26 cellular contexts compared by ENCODE assay signal in the genomic region with DNA sequence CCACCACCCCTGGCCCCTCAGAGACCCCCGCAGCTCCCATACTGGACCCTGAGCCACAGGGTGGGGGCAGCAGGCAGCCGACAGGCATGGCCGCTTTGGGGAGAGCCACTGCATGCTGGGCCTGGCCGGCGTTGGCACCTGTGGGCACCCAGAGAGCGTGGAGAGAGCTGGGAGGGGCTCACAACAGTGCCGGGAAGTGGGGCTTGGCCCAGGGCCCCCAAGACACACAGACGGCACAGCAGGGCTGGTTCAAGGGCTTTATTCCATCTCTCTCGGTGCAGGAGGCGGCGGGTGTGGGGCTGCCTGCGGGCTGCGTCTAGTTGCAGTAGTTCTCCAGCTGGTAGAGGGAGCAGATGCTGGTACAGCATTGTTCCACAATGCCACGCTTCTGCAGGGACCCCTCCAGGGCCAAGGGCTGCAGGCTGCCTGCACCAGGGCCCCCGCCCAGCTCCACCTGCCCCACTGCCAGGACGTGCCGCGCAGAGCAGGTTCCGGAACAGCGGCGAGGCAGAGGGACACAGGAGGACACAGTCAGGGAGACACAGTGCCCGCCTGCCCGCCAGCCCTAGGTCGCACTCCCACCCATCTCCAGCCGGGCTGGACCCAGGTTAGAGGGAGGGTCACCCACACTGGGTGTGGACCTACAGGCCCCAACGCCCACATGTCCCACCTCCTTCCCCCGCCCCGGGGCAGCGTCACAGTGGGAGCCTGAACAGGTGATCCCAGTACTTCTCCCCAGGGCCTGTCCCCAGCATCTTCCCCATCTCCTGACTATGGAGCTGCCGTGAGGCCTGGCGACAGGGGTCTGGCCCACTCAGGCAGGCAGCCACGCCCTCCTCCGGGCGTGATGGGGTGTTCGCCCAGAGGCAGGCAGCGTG. TPM values are rescaled to one million over a fixed set of nuclear protein-coding genes. Genes with fewer than 3 reads are reported as not detected.
DNase-seq lines count a peak whose midpoint lies in the region; FAIRE-seq and TF ChIP-seq lines count a peak whose summit lies in the region.
"Had no signal": no experiment of that assay in that cellular context is flagged by ENCODE, and none has a peak within 500 bp of the region (broad histone marks: within the 10 kb centered on the region; RNA-seq: fewer than 3 reads in every experiment).

No MANE protein-coding gene starts in this region.

- no peaks in the 10 kb centered on the region for H3K23me2 ChIP-seq in H1 (ENCODE audit: low read depth, low read length)

- H4K12ac ChIP-seq in trophoblast cell (ENCODE audit: low read depth, low read length): no peak overlapping the region

- H3K23ac ChIP-seq in H1 (ENCODE audit: insufficient read length) (no peak overlapping the region), neuronal stem cell (ENCODE audit: low read depth, low read length, poor library complexity) (peak overlapping the region; percentile 91), trophoblast cell (ENCODE audit: low read length) (no peak overlapping the region)

- H2BK15ac ChIP-seq in H1 (ENCODE audit: low read length) (no peak overlapping the region), neuronal stem cell (ENCODE audit: low read length) (peak overlapping the region; percentile 19)

- H2BK120ac ChIP-seq in H1 (replicated peaks; ENCODE audit: low read depth, low read length): no peak overlapping the region
- no peak overlapping the region for H2BK120ac ChIP-seq in neuronal stem cell (ENCODE audit: low read depth, low read length)
- H2BK120ac ChIP-seq in trophoblast cell (ENCODE audit: insufficient read depth, low read length, poor library complexity): no peak overlapping the region

- peaks cover 0 to 3% of the 10 kb centered on the region in 2 experiments for H4K20me1 ChIP-seq in H1 (replicated peaks in 1 of 2; ENCODE audit: control insufficient read depth in 1 of 2, insufficient read depth in 2 of 2, low read length in 2 of 2)

- H3K79me1 ChIP-seq in H1 (ENCODE audit: low read depth, low read length) (no peaks in the 10 kb centered on the region), neuronal stem cell (ENCODE audit: low read depth, low read length) (no peaks in the 10 kb centered on the region), trophoblast cell (ENCODE audit: low read length) (no peaks in the 10 kb centered on the region)

- no peak for TF ChIP-seq EP300 in H1 (IDR thresholded peaks at IDR 0.05; ENCODE audit: borderline replicate concordance in 1 of 2, low read depth in 2 of 2, low read length in 2 of 2)

- H3K4ac ChIP-seq in H1 (replicated peaks; ENCODE audit: insufficient read length, low read depth, low read length) (no peak overlapping the region), neuronal stem cell (ENCODE audit: low read length) (peak overlapping the region; percentile 23), trophoblast cell (ENCODE audit: low read depth, low read length) (no peak overlapping the region)

- H3K9me3 ChIP-seq in HEK293 (ENCODE audit: control insufficient read depth, insufficient read depth, low read depth, low read length) (no peaks in the 10 kb centered on the region), H1 (ENCODE audit: insufficient read depth in 2 of 2, low read depth in 1 of 2, low read length in 1 of 2) (no peaks in the 10 kb centered on the region), neuronal stem cell (replicated peaks in 1 of 2; ENCODE audit: control insufficient read depth in 2 of 2, insufficient read depth in 1 of 2, low read depth in 1 of 2, low read length in 2 of 2) (no peaks in the 10 kb centered on the region), trophoblast cell (ENCODE audit: insufficient read depth, low read depth, low read length) (no peaks in the 10 kb centered on the region)
- H3K9me3 ChIP-seq: A549; BE2C; BLaER1 treated with 17β-estradiol and CSF1 and Interleukin-3, amounts not matched to agents 10 nM and 100 nM had no signal

- TF ChIP-seq RAD21 in H1 (IDR thresholded peaks at IDR 0.05 in 1 of 2, conservative IDR thresholded peaks at IDR 0.05 in 1 of 2; ENCODE audit: low read depth in 2 of 2, low read length in 2 of 2): no peak

- H2BK20ac ChIP-seq in H1 (ENCODE audit: low read length): no peak overlapping the region

- no peaks in the 10 kb centered on the region; a peak in 2 of 7 replicates for H3K27me3 ChIP-seq in H1 (replicated peaks in 1 of 4; ENCODE audit: control insufficient read depth in 3 of 4, extremely low read depth in 1 of 4, insufficient read depth in 3 of 4, low read length in 3 of 4)
- H3K27me3 ChIP-seq in neuronal stem cell (ENCODE audit: control insufficient read depth in 3 of 3, insufficient read depth in 3 of 3, low read depth in 1 of 3, low read length in 3 of 3): peaks cover 0 to 12% (median 0%) of the 10 kb centered on the region in 3 experiments
- H3K27me3 ChIP-seq in trophoblast cell (ENCODE audit: insufficient read depth, low read length): no peaks in the 10 kb centered on the region
- H3K27me3 ChIP-seq: BE2C had no signal

- H3K14ac ChIP-seq in H1 (ENCODE audit: insufficient read length): no peak overlapping the region
- peak overlapping the region; percentile 82 for H3K14ac ChIP-seq in neuronal stem cell (ENCODE audit: low read length)
- H3K14ac ChIP-seq in trophoblast cell (ENCODE audit: low read length): no peak overlapping the region

- no peak overlapping the region for H3K56ac ChIP-seq in H1 (replicated peaks; ENCODE audit: insufficient read length, low read depth, low read length)

- POLR2A ChIA-PET in HEK293 (lab: Yijun Ruan, JAX) (no interaction called here), H1 (lab: Charles Lee; ENCODE audit: partially characterized antibody) (interaction anchor here (1.0 kb wide), 1 partner anchor 8 kb away, joined by 3 read pairs; no protein-coding TSS in a partner anchor)

- no peak overlapping the region for H4K5ac ChIP-seq in H1 (ENCODE audit: insufficient read length, low read depth, low read length)

- H3K79me2 ChIP-seq in H1 (ENCODE audit: control insufficient read depth in 1 of 2, insufficient read depth in 2 of 2, low read length in 2 of 2) (no peaks in the 10 kb centered on the region), trophoblast cell (ENCODE audit: control insufficient read depth, insufficient read depth, low read length, poor library complexity) (no peaks in the 10 kb centered on the region)

- H3K4me1 ChIP-seq in HEK293 (ENCODE audit: control insufficient read depth, insufficient read depth, low read length) (no peaks in the 10 kb centered on the region), H1 (replicated peaks in 1 of 4; ENCODE audit: control insufficient read depth in 3 of 4, insufficient read depth in 4 of 4, low read length in 3 of 4) (peaks cover 0 to 2% (median 0%) of the 10 kb centered on the region in 4 experiments; a peak in 1 of 7 replicates), neuronal stem cell (ENCODE audit: control insufficient read depth in 2 of 2, insufficient read depth in 1 of 2, low read depth in 1 of 2, low read length in 2 of 2) (peaks cover 0 to 1% of the 10 kb centered on the region in 2 donors), trophoblast cell (ENCODE audit: control insufficient read depth in 1 of 2, insufficient read depth in 2 of 2, low read length in 2 of 2) (no peaks in the 10 kb centered on the region)
- H3K4me1 ChIP-seq: A549 had no signal

- no peak for TF ChIP-seq POLR2A in H1 (IDR thresholded peaks at IDR 0.05; ENCODE audit: control extremely low read depth in 1 of 2, low read depth in 2 of 2, low read length in 2 of 2)

- H2BK12ac ChIP-seq in H1 (ENCODE audit: low read depth, low read length): no peak overlapping the region
- H2BK12ac ChIP-seq in neuronal stem cell (ENCODE audit: low read length): peak overlapping the region; percentile 30
- no peak overlapping the region for H2BK12ac ChIP-seq in trophoblast cell (ENCODE audit: low read length)

- H4K8ac ChIP-seq in H1 (ENCODE audit: extremely low read depth, insufficient read depth, low read length) (no peak overlapping the region), neuronal stem cell (ENCODE audit: low read depth, low read length) (peak overlapping the region; percentile 65), trophoblast cell (ENCODE audit: low read depth, low read length) (no peak overlapping the region)

- WGBS in H1 (ENCODE audit: extremely low coverage in 1 of 2, insufficient coverage in 1 of 2, insufficient read length in 1 of 2, insufficient replicate concordance in 2 of 2, low coverage in 1 of 2, low lambda C conversion rate in 2 of 2, missing lambda C conversion rate in 1 of 2), 2 experiments: 91% methylated on average over 30 of the region's 36 CpGs; no CpG with 5 or more reads in 1 of the 2 experiments
- WGBS in neuronal stem cell (ENCODE audit: extremely low coverage in 2 of 2, insufficient read length in 2 of 2, insufficient replicate concordance in 1 of 2), 2 donors: no CpG with 5 or more reads among the region's 36 CpGs
- no CpG with 5 or more reads among the region's 36 CpGs for WGBS in trophoblast cell (ENCODE audit: extremely low coverage, insufficient coverage, insufficient read length)

- CTCF ChIA-PET in HEK293 (lab: Yijun Ruan, JAX) (interaction anchor here (0.6 to 0.8 kb wide), 3 partner anchors 32 to 513 kb away, joined by 3 to 5 read pairs (median 3); no protein-coding TSS in a partner anchor), H1 (lab: Charles Lee; ENCODE audit: partially characterized antibody) (interaction anchor here (1.0 to 20.6 kb wide), 11 partner anchors 6 to 508 kb away, joined by 3 to 551 read pairs (median 232); partner anchors contain the start of genes INS, LSP1, MRPL23 and SYT8)

- H3K27ac ChIP-seq in HEK293 (ENCODE audit: extremely low read depth, low read depth, low read length): no peak overlapping the region
- no peak overlapping the region for H3K27ac ChIP-seq in H1 (ENCODE audit: low read depth, low read length)
- H3K27ac ChIP-seq in neuronal stem cell (replicated peaks; ENCODE audit: low read length): no peak overlapping the region
- no peak overlapping the region for H3K27ac ChIP-seq in trophoblast cell (ENCODE audit: low read depth, low read length)
- H3K27ac ChIP-seq: A549; BLaER1 treated with 17β-estradiol and CSF1 and Interleukin-3, amounts not matched to agents 10 nM and 100 nM had no signal

- TF ChIP-seq CTCF in HEK293 (tag by site-specific recombination; IDR thresholded peaks at IDR 0.05): no peak
- no peak for TF ChIP-seq CTCF in H1 (IDR thresholded peaks at IDR 0.05; ENCODE audit: control extremely low read depth in 1 of 3, insufficient read depth in 1 of 3, low read depth in 1 of 3, low read length in 3 of 3)

- no peak for FAIRE-seq in H1 (lab: Jason Lieb, UNC)
- FAIRE-seq: A549, GM12891, GM18507 had no signal

- H3K9ac ChIP-seq in H1 (replicated peaks in 1 of 4; ENCODE audit: extremely low read depth in 1 of 4, low read depth in 3 of 4, low read length in 3 of 4): no peak overlapping the region
- H3K9ac ChIP-seq in neuronal stem cell (ENCODE audit: low read depth, low read length, poor library complexity): no peak overlapping the region
- no peak overlapping the region for H3K9ac ChIP-seq in trophoblast cell (ENCODE audit: low read length)
- H3K9ac ChIP-seq: BLaER1 treated with 17β-estradiol and CSF1 and Interleukin-3, amounts not matched to agents 10 nM and 100 nM had no signal

- no peak overlapping the region for H3K4me3 ChIP-seq in HEK293 (ENCODE audit: low read depth, low read length)
- no peak overlapping the region for H3K4me3 ChIP-seq in H1 (ENCODE audit: extremely low read depth in 1 of 4, insufficient read depth in 2 of 4, low read depth in 3 of 4, low read length in 4 of 4)
- H3K4me3 ChIP-seq in neuronal stem cell (ENCODE audit: low read length in 2 of 2): no peak overlapping the region
- no peak overlapping the region for H3K4me3 ChIP-seq in trophoblast cell (ENCODE audit: low read depth, low read length)
- H3K4me3 ChIP-seq: A549; BLaER1 treated with 17β-estradiol and CSF1 and Interleukin-3, amounts not matched to agents 10 nM and 100 nM had no signal

- peak overlapping the region; percentile 54 for H4K91ac ChIP-seq in H1 (replicated peaks; ENCODE audit: insufficient read length, low read length)
- no peak overlapping the region for H4K91ac ChIP-seq in neuronal stem cell (ENCODE audit: low read depth, low read length, poor library complexity)
- H4K91ac ChIP-seq in trophoblast cell (ENCODE audit: low read depth, low read length): no peak overlapping the region

- H3K18ac ChIP-seq in H1 (ENCODE audit: extremely low read depth, low read length): no peak overlapping the region
- peak overlapping the region; percentile 19 for H3K18ac ChIP-seq in neuronal stem cell (ENCODE audit: low read length)
- no peak overlapping the region for H3K18ac ChIP-seq in trophoblast cell (ENCODE audit: low read length)

- no peak overlapping the region for H2AK5ac ChIP-seq in H1 (ENCODE audit: low read depth, low read length)
- peak overlapping the region; percentile 97 for H2AK5ac ChIP-seq in neuronal stem cell (ENCODE audit: low read depth, low read length)
- no peak overlapping the region for H2AK5ac ChIP-seq in trophoblast cell (ENCODE audit: low read length)

- no peak overlapping the region for H3K4me2 ChIP-seq in H1 (ENCODE audit: insufficient read depth in 1 of 2, low read depth in 2 of 2, low read length in 2 of 2)
- no peak overlapping the region for H3K4me2 ChIP-seq in neuronal stem cell (ENCODE audit: insufficient read depth, low read length, poor library complexity, severe bottlenecking)
- no peak overlapping the region for H3K4me2 ChIP-seq in trophoblast cell (ENCODE audit: low read length)
- H3K4me2 ChIP-seq: A549; BLaER1 treated with 17β-estradiol and CSF1 and Interleukin-3, amounts not matched to agents 10 nM and 100 nM had no signal

- DNase-seq in H1 (ENCODE audit: low read depth in 1 of 2, low spot score in 2 of 2) (no peak), neuronal stem cell (ENCODE audit: low spot score) (no peak), trophoblast cell (no peak), NCI-H446 treated with DMSO at 0.1 percent for 48 hours (lab: John Stamatoyannopoulos, UW) (no peak)
- no peak for DNase-seq in activated CD4-positive, alpha-beta T cell treated with anti-CD3 and anti-CD28 coated beads for 4 hours
- DNase-seq: 8988T; ACHN; AML-193; BE2C; Calu3; CD4-positive, alpha-beta T cell; CD8-positive, alpha-beta memory T cell; COR-L47; DMS79 treated with DMSO at 0.1 percent for 48 hours; GF-D8; GOT3; H7; HCEC 1CT had no signal

- H2AFZ ChIP-seq in H1 (ENCODE audit: low read length) (no peak overlapping the region), neuronal stem cell (ENCODE audit: low read length) (no peak overlapping the region), trophoblast cell (ENCODE audit: insufficient read depth, low read length, poor library complexity) (no peak overlapping the region)

- H2BK5ac ChIP-seq in H1 (ENCODE audit: low read depth, low read length): no peak overlapping the region
- peak overlapping the region; percentile 53 for H2BK5ac ChIP-seq in neuronal stem cell (ENCODE audit: low read length)
- H2BK5ac ChIP-seq in trophoblast cell (ENCODE audit: low read depth, low read length, poor library complexity): no peak overlapping the region

- H3K36me3 ChIP-seq in HEK293 (ENCODE audit: control insufficient read depth in 2 of 2, insufficient read depth in 1 of 2, low read length in 2 of 2): no peaks in the 10 kb centered on the region
- no peaks in the 10 kb centered on the region for H3K36me3 ChIP-seq in H1 (ENCODE audit: control insufficient read depth in 2 of 4, insufficient read depth in 4 of 4, low read length in 3 of 4)
- no peaks in the 10 kb centered on the region for H3K36me3 ChIP-seq in neuronal stem cell (replicated peaks in 1 of 2; ENCODE audit: control insufficient read depth in 2 of 2, insufficient read depth in 2 of 2, low read length in 2 of 2)
- no peaks in the 10 kb centered on the region for H3K36me3 ChIP-seq in trophoblast cell (ENCODE audit: control insufficient read depth in 1 of 2, insufficient read depth in 2 of 2, low read length in 2 of 2)
- H3K36me3 ChIP-seq: BE2C; BLaER1 treated with 17β-estradiol and CSF1 and Interleukin-3, amounts not matched to agents 10 nM and 100 nM had no signal

RNA-seq across cellular contexts. Expression of gene INS, which starts 1.2 kb away (rescaled TPM):
- not detected in 2 replicates for total RNA-seq in H1 (2021; fragmentation: NEBNext Ultra II Directional; extraction: Animal tissue kit (Norgen Biotek cat#: 25700))
- not detected in 2 replicates for polyA plus RNA-seq in H1 (2011; rRNA removed)
- not detected for polyA plus RNA-seq in H1 (2011; cell fraction: cytosol; rRNA removed)
- not detected for polyA plus RNA-seq in H1 (2011; cell fraction: nucleus; rRNA removed)
- polyA plus RNA-seq in H1 (2012, experiment 1 of 2): not detected in 4 replicates
- not detected for polyA plus RNA-seq in H1 (2012, experiment 2 of 2)
- polyA plus RNA-seq in H1 (2013, experiment 1 of 2): not detected
- polyA plus RNA-seq in H1 (2013, experiment 2 of 2): not detected
- polyA minus RNA-seq in H1 (2011; rRNA and poly(A)+ RNA removed): not detected in 2 replicates
- polyA minus RNA-seq in H1 (2011; cell fraction: cytosol; rRNA and poly(A)+ RNA removed): not detected
- polyA minus RNA-seq in H1 (2011; cell fraction: nucleus; rRNA and poly(A)+ RNA removed): not detected
- polyA plus RNA-seq in neuronal stem cell (2013, experiment 1 of 2): not detected
- polyA plus RNA-seq in neuronal stem cell (2013, experiment 2 of 2): not detected
- not detected in 2 replicates for polyA plus RNA-seq in trophoblast cell (2013)
- total RNA-seq: Calu3; CD4-positive, alpha-beta T cell; CD8-positive, alpha-beta memory T cell; Daoy; G401; H7 had no signal
- polyA plus RNA-seq: A549; CD14-positive monocyte; CD8-positive, alpha-beta memory T cell had no signal

RNA-seq across cellular contexts. Expression of gene TH, which starts 11.8 kb away (rescaled TPM):
- not detected in 2 replicates for total RNA-seq in H1 (2021; fragmentation: NEBNext Ultra II Directional; extraction: Animal tissue kit (Norgen Biotek cat#: 25700))
- polyA plus RNA-seq in H1 (2011; rRNA removed): 0.09 and 0.16 TPM in 2 replicates
- 0.09 TPM for polyA plus RNA-seq in H1 (2011; cell fraction: cytosol; rRNA removed)
- 0.11 TPM for polyA plus RNA-seq in H1 (2011; cell fraction: nucleus; rRNA removed)
- polyA plus RNA-seq in H1 (2012, experiment 1 of 2): 0.11 TPM in 1 of 4 replicates, not detected in the others
- polyA plus RNA-seq in H1 (2012, experiment 2 of 2): not detected
- polyA plus RNA-seq in H1 (2013, experiment 1 of 2): not detected
- polyA plus RNA-seq in H1 (2013, experiment 2 of 2): not detected
- not detected in 2 replicates for polyA minus RNA-seq in H1 (2011; rRNA and poly(A)+ RNA removed)
- not detected for polyA minus RNA-seq in H1 (2011; cell fraction: cytosol; rRNA and poly(A)+ RNA removed)
- polyA minus RNA-seq in H1 (2011; cell fraction: nucleus; rRNA and poly(A)+ RNA removed): not detected
- 1.0 TPM for polyA plus RNA-seq in neuronal stem cell (2013, experiment 1 of 2)
- 0.82 TPM for polyA plus RNA-seq in neuronal stem cell (2013, experiment 2 of 2)
- polyA plus RNA-seq in trophoblast cell (2013): 0.03 TPM in 2 replicates
- total RNA-seq: Calu3; CD4-positive, alpha-beta T cell; CD8-positive, alpha-beta memory T cell; Daoy; G401; H7 had no signal
- polyA plus RNA-seq: A549; CD14-positive monocyte; CD8-positive, alpha-beta memory T cell had no signal

RNA-seq across cellular contexts. Expression of gene IGF2, which starts 20.6 kb away (rescaled TPM):
- total RNA-seq in H1 (2021; fragmentation: NEBNext Ultra II Directional; extraction: Animal tissue kit (Norgen Biotek cat#: 25700)): 1.3 and 1.5 TPM in 2 replicates
- 0.74 and 2.0 TPM in 2 replicates for polyA plus RNA-seq in H1 (2011; rRNA removed)
- polyA plus RNA-seq in H1 (2011; cell fraction: cytosol; rRNA removed): 1.1 TPM
- 0.37 TPM for polyA plus RNA-seq in H1 (2011; cell fraction: nucleus; rRNA removed)
- 1.6 to 3.2 TPM (median 2.7 TPM) in 4 replicates for polyA plus RNA-seq in H1 (2012, experiment 1 of 2)
- polyA plus RNA-seq in H1 (2012, experiment 2 of 2): 1.00 TPM
- polyA plus RNA-seq in H1 (2013, experiment 1 of 2): 2.0 TPM
- polyA plus RNA-seq in H1 (2013, experiment 2 of 2): 2.6 TPM
- 0.20 and 0.57 TPM in 2 replicates for polyA minus RNA-seq in H1 (2011; rRNA and poly(A)+ RNA removed)
- 0.88 TPM for polyA minus RNA-seq in H1 (2011; cell fraction: cytosol; rRNA and poly(A)+ RNA removed)
- polyA minus RNA-seq in H1 (2011; cell fraction: nucleus; rRNA and poly(A)+ RNA removed): 0.70 TPM
- polyA plus RNA-seq in neuronal stem cell (2013, experiment 1 of 2): 11.8 TPM
- 11.0 TPM for polyA plus RNA-seq in neuronal stem cell (2013, experiment 2 of 2)
- 1,002 and 1,117 TPM in 2 replicates for polyA plus RNA-seq in trophoblast cell (2013)
- total RNA-seq: CD4-positive, alpha-beta T cell; G401 had no signal
- polyA plus RNA-seq: CD14-positive monocyte; CD8-positive, alpha-beta memory T cell had no signal
